Comparison of ENCODE assay signal across 17 cellular contexts in genomic region chr6:152246554-152247337, GRCh38.
DNase-seq lines count a peak whose midpoint lies in the region; ATAC-seq and TF ChIP-seq lines count a peak whose summit lies in the region.
"Had no signal": no experiment of that assay in that cellular context is flagged by ENCODE, and none has a peak within 500 bp of the region (broad histone marks: within the 10 kb centered on the region; RNA-seq: fewer than 3 reads in every experiment).

No MANE protein-coding gene starts in this region.

- intact Hi-C loops in left cardiac atrium (cut with DNase I) (no loop called here), Caco-2 (cut with micrococcal nuclease; ENCODE audit: unreplicated experiment) (no loop called here)

- DNase-seq in GM03348 (ENCODE audit: low spot score) (peak; percentile 60), cerebellum (ENCODE audit: low spot score) (peak; percentile 45), left cardiac atrium (no peak), smooth muscle cell (lab: John Stamatoyannopoulos, UW; ENCODE audit: unreplicated experiment) (no peak), Caco-2 (no peak)
- DNase-seq in activated T-cell treated with anti-CD3 and anti-CD28 coated beads, Interleukin-2, amount 50 U/mL, for 48 hours = no peak
- DNase-seq in CD8-positive, alpha-beta memory T cell = no peak
- DNase-seq: activated T-cell treated with anti-CD3 and anti-CD28 coated beads, Interleukin-2, amount 50 U/mL, for 4 hours; amniotic stem cell; effector memory CD4-positive, alpha-beta T cell; glutamatergic neuron; naive B cell; NCI-H1105; stimulated activated CD4-positive, alpha-beta T cell treated with anti-CD3 and anti-CD28 coated beads, Interleukin-1b, Interleukin-23, amount 100 ng/mL, for 48 hours; T-helper 9 cell had no signal

- no TSS peak for BruUV-seq in Caco-2 (replicated peaks; lab: Mats Ljungman, UMichigan)

- H3K9me3 ChIP-seq in smooth muscle cell (replicated peaks; ENCODE audit: low read depth) (no peaks in the 10 kb centered on the region), Caco-2 (no peaks in the 10 kb centered on the region)
- H3K9me3 ChIP-seq in CD8-positive, alpha-beta memory T cell (ENCODE audit: low read length) = no peaks in the 10 kb centered on the region

- H3K27me3 ChIP-seq in smooth muscle cell (ENCODE audit: low read depth) = no peaks in the 10 kb centered on the region
- H3K27me3 ChIP-seq in Caco-2 (replicated peaks; ENCODE audit: control insufficient read depth, insufficient read depth, low read length) = no peaks in the 10 kb centered on the region
- no peaks in the 10 kb centered on the region for H3K27me3 ChIP-seq in CD8-positive, alpha-beta memory T cell (ENCODE audit: insufficient read depth, low read length, poor library complexity, severe bottlenecking)

- POLR2A ChIA-PET in Caco-2 (lab: Charles Lee) = no interaction called here
- POLR2A ChIA-PET in CD8-positive, alpha-beta memory T cell (lab: Charles Lee) = no interaction called here

- H3K4me2 ChIP-seq in smooth muscle cell = peak overlapping the region; percentile 32

- H3K27me3 Mint-ChIP-seq in Caco-2 (ENCODE audit: insufficient read depth, unreplicated experiment) = no peaks in the 10 kb centered on the region
- H3K27me3 Mint-ChIP-seq in CD8-positive, alpha-beta memory T cell = no peaks in the 10 kb centered on the region
- H3K27me3 Mint-ChIP-seq: naive B cell had no signal

- H3K4me3 Mint-ChIP-seq in Caco-2 (ENCODE audit: unreplicated experiment) = no peak overlapping the region
- H3K4me3 Mint-ChIP-seq in CD8-positive, alpha-beta memory T cell = no peak overlapping the region
- H3K4me3 Mint-ChIP-seq: activated T-cell treated with anti-CD3 and anti-CD28 coated beads, Interleukin-2, amount 50 U/mL, for 4 hours; naive B cell had no signal

- H3K36me3 Mint-ChIP-seq in Caco-2 (ENCODE audit: insufficient read depth, unreplicated experiment) = peaks cover 6% of the 10 kb centered on the region
- peaks cover 11 to 81% (median 35%) of the 10 kb centered on the region in 3 donors for H3K36me3 Mint-ChIP-seq in CD8-positive, alpha-beta memory T cell

- H3F3A ChIP-seq in smooth muscle cell (ENCODE audit: low read depth) = peaks cover 13% of the 10 kb centered on the region

- H4K20me1 ChIP-seq in smooth muscle cell (ENCODE audit: low read depth) = no peaks in the 10 kb centered on the region

- WGBS in smooth muscle cell (ENCODE audit: low lambda C conversion rate) = 97% methylated on average over 4 of the region's 4 CpGs

- peaks cover 21% of the 10 kb centered on the region for H3K36me3 ChIP-seq in smooth muscle cell (ENCODE audit: low read depth)
- peaks cover 1% of the 10 kb centered on the region; the same call in 1 of the 2 replicates for H3K36me3 ChIP-seq in Caco-2 (ENCODE audit: control insufficient read depth, insufficient read depth, low read length)
- peaks cover 17% of the 10 kb centered on the region for H3K36me3 ChIP-seq in CD8-positive, alpha-beta memory T cell (ENCODE audit: insufficient read depth, low read length)

- H3K4me3 ChIP-seq in smooth muscle cell (no peak overlapping the region), Caco-2 (ENCODE audit: low read depth, low read length) (no peak overlapping the region)
- H3K4me3 ChIP-seq in CD8-positive, alpha-beta memory T cell (ENCODE audit: low read length) = no peak overlapping the region
- H3K4me3 ChIP-seq: K562 had no signal

- no peaks in the 10 kb centered on the region for H3K4me1 Mint-ChIP-seq in Caco-2 (ENCODE audit: low read depth, unreplicated experiment)
- H3K4me1 Mint-ChIP-seq in CD8-positive, alpha-beta memory T cell = no peaks in the 10 kb centered on the region
- H3K4me1 Mint-ChIP-seq: naive B cell had no signal

- H3K9me3 Mint-ChIP-seq in Caco-2 (ENCODE audit: unreplicated experiment) = no peaks in the 10 kb centered on the region
- H3K9me3 Mint-ChIP-seq in CD8-positive, alpha-beta memory T cell = no peaks in the 10 kb centered on the region
- H3K9me3 Mint-ChIP-seq: activated T-cell treated with anti-CD3 and anti-CD28 coated beads, Interleukin-2, amount 50 U/mL, for 4 hours; naive B cell had no signal

- peak; percentile 61 to 74 for ATAC-seq in left cardiac atrium
- ATAC-seq in GM18867 (IDR thresholded peaks at IDR 0.05; ENCODE audit: unreplicated experiment) = no peak
- ATAC-seq: activated T-cell treated with anti-CD3 and anti-CD28 coated beads, Interleukin-2, amount 50 U/mL, for 4 hours; K562 had no signal

- H3K27ac Mint-ChIP-seq in Caco-2 (ENCODE audit: unreplicated experiment) = no peak overlapping the region
- peak overlapping the region in 2 of 8 donors; percentile 4 to 26 for H3K27ac Mint-ChIP-seq in CD8-positive, alpha-beta memory T cell

- H3K4me1 ChIP-seq in smooth muscle cell (ENCODE audit: low read depth) (peaks cover 13% of the 10 kb centered on the region), Caco-2 (peaks cover 6% of the 10 kb centered on the region; the same call in 1 of the 2 replicates)
- no peaks in the 10 kb centered on the region for H3K4me1 ChIP-seq in CD8-positive, alpha-beta memory T cell (ENCODE audit: insufficient read depth, low read length)

- TF ChIP-seq CTCF in smooth muscle cell (IDR thresholded peaks at IDR 0.05; ENCODE audit: borderline replicate concordance, insufficient read depth, poor library complexity, severe bottlenecking) (no peak), Caco-2 (IDR thresholded peaks at IDR 0.05; ENCODE audit: insufficient read depth in 1 of 2, low read depth in 1 of 2, low read length in 1 of 2, severe bottlenecking in 1 of 2, unreplicated experiment in 1 of 2) (no peak)

- CTCF ChIA-PET in Caco-2 (lab: Charles Lee) = no interaction called here
- CTCF ChIA-PET in CD8-positive, alpha-beta memory T cell (lab: Charles Lee) = interaction anchor here (1.0 to 1.8 kb wide), 3 partner anchors 13 to 55 kb away, joined by 3 to 5 read pairs (median 3); no protein-coding TSS in a partner anchor

- no peak overlapping the region for H3K9ac ChIP-seq in smooth muscle cell (ENCODE audit: low read depth)

- no peak overlapping the region for H2AFZ ChIP-seq in smooth muscle cell (ENCODE audit: low read depth)

- no peaks in the 10 kb centered on the region for H3K79me2 ChIP-seq in smooth muscle cell (ENCODE audit: low read depth)

- H3K27ac ChIP-seq in smooth muscle cell (ENCODE audit: low read depth) = no peak overlapping the region
- H3K27ac ChIP-seq in CD8-positive, alpha-beta memory T cell (ENCODE audit: low read depth, low read length) = no peak overlapping the region

Comparison
In these comparisons a context has a peak if more than half of its experiments do, and no peak if none do; other contexts are left out.
1. DNase-seq: peak in GM03348 (single experiment) and cerebellum (single experiment); none in left cardiac atrium (single experiment), smooth muscle cell (single experiment), activated T-cell treated with anti-CD3 and anti-CD28 coated beads, Interleukin-2, amount 50 U/mL, for 48 hours (0 of 2), Caco-2 (0 of 2) and CD8-positive, alpha-beta memory T cell (0 of 5).